In the genomic region with DNA sequence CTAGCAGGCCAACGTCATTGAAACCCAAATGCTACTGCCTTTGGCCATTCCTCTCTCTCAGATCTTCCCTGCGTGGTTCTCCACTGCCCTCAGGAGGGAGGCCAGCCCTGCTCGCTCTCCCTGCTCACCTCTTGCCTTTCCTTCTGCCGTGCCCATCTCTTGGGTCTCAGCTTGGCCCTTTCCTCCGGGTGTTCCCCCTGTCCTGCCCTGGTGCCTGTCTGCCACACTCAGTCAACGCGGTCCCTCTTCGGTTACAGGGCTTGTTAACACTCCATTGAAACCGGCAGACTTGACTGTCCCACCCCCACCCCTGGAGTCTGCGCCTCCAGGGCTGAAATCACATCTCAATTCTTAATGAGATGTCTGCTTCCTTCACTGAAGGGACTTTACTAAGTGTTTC, we compare ENCODE assay signal across 17 cellular contexts.
"Had no signal": no experiment of that assay in that cellular context is flagged by ENCODE, and none has a peak within 500 bp of the region (broad histone marks: within the 10 kb centered on the region; RNA-seq: fewer than 3 reads in every experiment).

No MANE protein-coding gene starts in this region.

- DNase-seq: activated B cell treated with CpG ODN at 0.5 μM for 24 hours; activated CD4-positive, alpha-beta T cell treated with anti-CD3 and anti-CD28 coated beads, Interleukin-2, amount 10 ng/mL, durations not matched to agents 7 days and 5 days; activated CD8-positive, alpha-beta memory T cell treated with anti-CD3 and anti-CD28 coated beads for 24 hours; activated naive CD4-positive, alpha-beta T cell treated with anti-CD3 and anti-CD28 coated beads, Interleukin-2, amount 50 U/mL, for 16 hours; adrenal gland; central memory CD4-positive, alpha-beta T cell; cortex of kidney; effector CD8-positive, alpha-beta T cell; left colon; mesenchymal stem cell; occipital lobe; stimulated activated CD4-positive, alpha-beta T cell treated with anti-CD3 and anti-CD28 coated beads, Interleukin-4, amount 100 ng/mL, for 1 hour; stimulated activated CD8-positive, alpha-beta memory T cell treated with anti-CD3 and anti-CD28 coated beads, Interleukin-4, amount 100 ng/mL, for 48 hours; T-helper 17 cell; testis had no signal

- H3K4me1 ChIP-seq: adrenal gland, prostate gland had no signal

- H3K4me3 ChIP-seq: adrenal gland, prostate gland, testis had no signal

- H3K9me3 ChIP-seq: adrenal gland, prostate gland, testis had no signal

- H3K27me3 ChIP-seq: adrenal gland, testis had no signal

- H3K36me3 ChIP-seq: adrenal gland, prostate gland had no signal

- ATAC-seq: activated T-helper 17 cell treated with anti-CD3 and anti-CD28 coated beads, Interleukin-2, amount 50 U/mL, for 72 hours; left colon; T-helper 17 cell had no signal

- H3K27ac ChIP-seq: adrenal gland, prostate gland, testis had no signal
